13 cellular contexts compared by ENCODE assay signal in genomic region chr2:119715409-119716295, GRCh38. TPM values are rescaled to one million over a fixed set of nuclear protein-coding genes. Genes with fewer than 3 reads are reported as not detected.
DNase-seq lines count a peak whose midpoint lies in the region; ATAC-seq, FAIRE-seq and TF ChIP-seq lines count a peak whose summit lies in the region.
"Had no signal": no experiment of that assay in that cellular context is flagged by ENCODE, and none has a peak within 500 bp of the region (broad histone marks: within the 10 kb centered on the region; RNA-seq: fewer than 3 reads in every experiment).

No MANE protein-coding gene starts in this region.

- H3K4me3 ChIP-seq in epithelial cell of proximal tubule (ENCODE audit: low read depth, low read length), result peak overlapping the region; percentile 14
- H3K4me3 ChIP-seq: BLaER1 treated with 17β-estradiol and CSF1 and Interleukin-3, amounts not matched to agents 10 nM and 100 nM had no signal

- peak; percentile 67 for DNase-seq in cardiac septum (ENCODE audit: low spot score)
- DNase-seq in Right ventricle myocardium superior, result no peak
- DNase-seq in epithelial cell of proximal tubule (ENCODE audit: low read depth), result no peak
- DNase-seq in renal cortical epithelial cell (ENCODE audit: low read depth), result peak; percentile 71
- DNase-seq in urothelium cell line (ENCODE audit: low spot score), result no peak
- DNase-seq in dedifferentiated amniotic fluid mesenchymal stem cell (ENCODE audit: extremely low spot score), result no peak
- DNase-seq: MV-4-11, NCI-H345, NCI-H526 treated with DMSO at 0.1 percent for 48 hours had no signal

- FAIRE-seq in urothelium cell line (lab: Jason Lieb, UNC), result peak; percentile 52
- FAIRE-seq: GM18507 had no signal

- TF ChIP-seq CTCF in epithelial cell of proximal tubule (conservative IDR thresholded peaks at IDR 0.05; ENCODE audit: low read depth, low read length), result no peak

- intact Hi-C loops in cardiac septum (cut with DNase I) (no loop called here), Right ventricle myocardium superior (cut with DNase I) (no loop called here)

- ATAC-seq in Right ventricle myocardium superior (ENCODE audit: poor library complexity) (no peak), GM18870 (IDR thresholded peaks at IDR 0.05; ENCODE audit: unreplicated experiment) (no peak), HG03135 (IDR thresholded peaks at IDR 0.05; ENCODE audit: unreplicated experiment) (no peak)

RNA-seq across cellular contexts. Expression of gene TMEM177, which starts 36.7 kb away (rescaled TPM):
- total RNA-seq in cardiac septum (6.9 TPM), Right ventricle myocardium superior (10.5 TPM), epithelial cell of proximal tubule (18.3 and 21.3 TPM in 2 replicates), renal cortical epithelial cell (9.6 and 13.0 TPM in 2 replicates)

RNA-seq across cellular contexts. Expression of gene PTPN4, which starts 44.1 kb away (rescaled TPM):
- total RNA-seq in cardiac septum (35.7 TPM), Right ventricle myocardium superior (37.6 TPM), epithelial cell of proximal tubule (6.4 and 9.6 TPM in 2 replicates), renal cortical epithelial cell (18.6 and 38.9 TPM in 2 replicates)

Comparison
In these comparisons a context has a peak if more than half of its experiments do, and no peak if none do; other contexts are left out.
1. DNase-seq: peak in cardiac septum (single experiment) and renal cortical epithelial cell (single experiment); none in Right ventricle myocardium superior (single experiment), epithelial cell of proximal tubule (single experiment), urothelium cell line (single experiment) and dedifferentiated amniotic fluid mesenchymal stem cell (single experiment).